ENCODE assay signal across 1 cellular context in genomic region chr7:15557686-15558085, GRCh38.
TF ChIP-seq lines count a peak whose summit lies in the region.

No MANE protein-coding gene starts in this region.

TF ChIP-seq in GM12878, 131 proteins besides CTCF, POLR2A, EP300 and RAD21:
- TF ChIP-seq SMAD1 (IDR thresholded peaks at IDR 0.05; ENCODE audit: low read depth, partially characterized antibody) (no peak), NR2C1 (IDR thresholded peaks at IDR 0.05) (peak; percentile 54), PRDM15 (CRISPR knock-in tag; IDR thresholded peaks at IDR 0.05) (no peak), NR2F1 (conservative IDR thresholded peaks at IDR 0.05) (0 out of 2 replicates have a peak, but pooled peaks have one; percentile 17), SIX5 (IDR thresholded peaks at IDR 0.05; ENCODE audit: low read depth, low read length, severe bottlenecking) (no peak), ZNF274 (IDR thresholded peaks at IDR 0.05; ENCODE audit: insufficient read depth, insufficient read length) (no peak), YBX1 (IDR thresholded peaks at IDR 0.05) (no peak), MTA2 (IDR thresholded peaks at IDR 0.05; ENCODE audit: low read depth) (no peak)
TF ChIP-seq in GM12878: peak in this region for 2.
